ENCODE assay signal across 8 cellular contexts in the genomic region with DNA sequence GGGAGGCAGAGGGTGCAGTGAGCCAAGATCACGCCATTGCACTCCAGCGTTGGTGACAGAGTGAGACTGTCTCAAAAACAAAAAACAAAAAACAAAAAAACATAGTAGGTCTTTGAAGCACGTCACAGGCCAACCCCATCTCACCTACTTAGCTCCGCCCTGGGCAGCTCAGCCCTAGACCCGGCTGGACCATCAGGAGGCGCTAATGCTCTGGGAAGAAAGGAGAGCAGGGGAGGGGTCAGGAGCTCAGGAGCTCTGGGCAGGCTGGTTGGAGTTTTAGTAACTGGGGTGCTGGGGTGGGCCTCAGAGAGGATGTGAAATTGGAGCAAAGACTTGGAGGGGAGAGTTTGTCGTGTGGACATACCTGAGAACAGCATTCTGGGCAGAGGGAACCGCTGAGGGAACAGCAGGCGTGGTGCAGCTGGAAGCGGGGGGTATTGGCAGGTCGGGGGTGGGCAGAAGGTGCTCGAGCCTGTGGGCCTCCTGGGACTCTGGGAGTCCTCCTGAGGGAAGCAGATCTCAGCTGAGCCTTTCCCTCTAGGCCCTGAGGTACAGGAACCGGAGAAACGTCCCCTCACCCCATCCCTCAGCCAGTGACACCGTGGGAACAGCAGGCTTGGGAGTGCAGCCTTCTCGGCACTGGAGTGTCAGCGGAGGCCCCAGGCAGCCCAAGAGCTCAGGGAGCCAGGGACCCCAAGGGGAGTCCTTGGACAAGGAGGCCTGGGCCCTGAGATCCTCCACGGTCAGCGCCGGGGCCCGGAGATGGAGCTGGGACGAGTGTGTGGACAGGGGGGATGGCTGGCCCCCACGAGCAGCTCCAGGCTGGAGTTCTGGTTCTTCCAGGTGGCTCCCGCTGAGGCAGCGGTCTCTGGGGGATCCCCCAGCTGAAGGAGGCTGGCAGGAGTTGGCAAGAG. TPM values are rescaled to one million over a fixed set of nuclear protein-coding genes. Genes with fewer than 3 reads are reported as not detected.
DNase-seq lines count a peak whose midpoint lies in the region; ATAC-seq lines count a peak whose summit lies in the region.

No MANE protein-coding gene starts in this region.

- peak overlapping the region; percentile 4 for H3K4me3 Mint-ChIP-seq in activated CD4-positive, alpha-beta memory T cell treated with anti-CD3 and anti-CD28 coated beads for 36 hours
- H3K4me3 Mint-ChIP-seq in immature natural killer cell = peak overlapping the region in 3 of 5 donors; percentile 31 to 55 (median 51)

- ATAC-seq in HG03457 (IDR thresholded peaks at IDR 0.05; ENCODE audit: unreplicated experiment) = no peak
- ATAC-seq in GM21381 (IDR thresholded peaks at IDR 0.05; ENCODE audit: unreplicated experiment) = no peak

- peak; percentile 55 for DNase-seq in stimulated activated CD4-positive, alpha-beta T cell treated with anti-CD3 and anti-CD28 coated beads, Interleukin-15, amount 100 ng/mL, for 24 hours
- no peak for DNase-seq in stimulated activated CD4-positive, alpha-beta T cell treated with anti-CD3 and anti-CD28 coated beads, Interleukin-4, amount 100 ng/mL, for 1 hour
- DNase-seq in MV-4-11 (lab: John Stamatoyannopoulos, UW) (peak; percentile 56), immature natural killer cell (no peak), NCI-H2029 (lab: John Stamatoyannopoulos, UW) (no peak)
- DNase-seq in activated CD4-positive, alpha-beta memory T cell treated with anti-CD3 and anti-CD28 coated beads for 36 hours = peak; percentile 71

- intact Hi-C loops in activated CD4-positive, alpha-beta memory T cell treated with anti-CD3 and anti-CD28 coated beads for 36 hours (cut with micrococcal nuclease) = no loop called here

- peaks cover 32% of the 10 kb centered on the region for H3K4me1 Mint-ChIP-seq in activated CD4-positive, alpha-beta memory T cell treated with anti-CD3 and anti-CD28 coated beads for 36 hours (ENCODE audit: low read depth)
- H3K4me1 Mint-ChIP-seq in immature natural killer cell = peaks cover 17 to 28% of the 10 kb centered on the region in 2 donors

- no peaks in the 10 kb centered on the region for H3K27me3 Mint-ChIP-seq in activated CD4-positive, alpha-beta memory T cell treated with anti-CD3 and anti-CD28 coated beads for 36 hours
- H3K27me3 Mint-ChIP-seq in immature natural killer cell (ENCODE audit: low read depth in 3 of 3) = no peaks in the 10 kb centered on the region

- CTCF ChIA-PET in activated CD4-positive, alpha-beta memory T cell treated with anti-CD3 and anti-CD28 coated beads for 36 hours (lab: Charles Lee) = interaction anchor here (0.9 to 2.1 kb wide), 5 partner anchors 14 to 1528 kb away, joined by 3 to 13 read pairs (median 8); partner anchors contain the start of gene CCDC88B

- H3K9me3 Mint-ChIP-seq in activated CD4-positive, alpha-beta memory T cell treated with anti-CD3 and anti-CD28 coated beads for 36 hours = no peaks in the 10 kb centered on the region
- no peaks in the 10 kb centered on the region for H3K9me3 Mint-ChIP-seq in immature natural killer cell

- POLR2A ChIA-PET in activated CD4-positive, alpha-beta memory T cell treated with anti-CD3 and anti-CD28 coated beads for 36 hours (lab: Charles Lee) = interaction anchor here (0.6 to 2.8 kb wide), 6 partner anchors 11 to 422 kb away, joined by 3 to 10 read pairs (median 4); partner anchors contain the start of genes PRDX5 and TRMT112

- peaks cover 10% of the 10 kb centered on the region for H3K36me3 Mint-ChIP-seq in activated CD4-positive, alpha-beta memory T cell treated with anti-CD3 and anti-CD28 coated beads for 36 hours
- peaks cover 0 to 8% (median 3%) of the 10 kb centered on the region in 3 donors for H3K36me3 Mint-ChIP-seq in immature natural killer cell

- peak overlapping the region; percentile 56 for H3K27ac Mint-ChIP-seq in activated CD4-positive, alpha-beta memory T cell treated with anti-CD3 and anti-CD28 coated beads for 36 hours
- peak overlapping the region in 5 of 6 donors; percentile 31 to 65 (median 53) for H3K27ac Mint-ChIP-seq in immature natural killer cell

RNA-seq across cellular contexts. Expression of gene RPS6KA4, which starts 2.2 kb away (rescaled TPM):
- 10 to 100 TPM; 31.4 to 34.3 TPM for total RNA-seq in activated CD4-positive, alpha-beta memory T cell treated with anti-CD3 and anti-CD28 coated beads for 36 hours
- 10 to 100 TPM in 1 of 3 donors, 1 to 10 TPM in 2; 5.0 to 16.7 (median 8.5) TPM for polyA plus RNA-seq in immature natural killer cell

RNA-seq across cellular contexts. Expression of gene CCDC88B, which starts 16.8 kb away (rescaled TPM):
- total RNA-seq in activated CD4-positive, alpha-beta memory T cell treated with anti-CD3 and anti-CD28 coated beads for 36 hours = 10 to 100 TPM; 69.5 to 74.5 TPM
- polyA plus RNA-seq in immature natural killer cell = 10 to 100 TPM; 10.3 to 86.7 (median 16.4) TPM

RNA-seq across cellular contexts. Expression of gene PRDX5, which starts 38.8 kb away (rescaled TPM):
- total RNA-seq in activated CD4-positive, alpha-beta memory T cell treated with anti-CD3 and anti-CD28 coated beads for 36 hours = 100 to 1,000 TPM; 156 to 164 TPM
- polyA plus RNA-seq in immature natural killer cell = 100 to 1,000 TPM; 319 to 558 (median 418) TPM

RNA-seq across cellular contexts. Expression of gene TRMT112, which starts 39.4 kb away (rescaled TPM):
- total RNA-seq in activated CD4-positive, alpha-beta memory T cell treated with anti-CD3 and anti-CD28 coated beads for 36 hours = 100 to 1,000 TPM; 255 to 258 TPM
- polyA plus RNA-seq in immature natural killer cell = 100 to 1,000 TPM; 216 to 464 (median 322) TPM

RNA-seq across cellular contexts. Expression of gene ESRRA, which starts 51.4 kb away (rescaled TPM):
- total RNA-seq in activated CD4-positive, alpha-beta memory T cell treated with anti-CD3 and anti-CD28 coated beads for 36 hours = 10 to 100 TPM; 32.8 to 35.6 TPM
- 10 to 100 TPM in 1 of 3 donors, 1 to 10 TPM in 2; 4.6 to 18.0 (median 8.7) TPM for polyA plus RNA-seq in immature natural killer cell

Comparison
In these comparisons a context has a peak if more than half of its experiments do, and no peak if none do; other contexts are left out.
1. DNase-seq: peak in stimulated activated CD4-positive, alpha-beta T cell treated with anti-CD3 and anti-CD28 coated beads, Interleukin-15, amount 100 ng/mL, for 24 hours (single experiment), MV-4-11 (single experiment) and activated CD4-positive, alpha-beta memory T cell treated with anti-CD3 and anti-CD28 coated beads for 36 hours (single experiment); none in stimulated activated CD4-positive, alpha-beta T cell treated with anti-CD3 and anti-CD28 coated beads, Interleukin-4, amount 100 ng/mL, for 1 hour (single experiment), immature natural killer cell (0 of 3) and NCI-H2029 (single experiment).